Comparison of ENCODE assay signal across 1 cellular context in the genomic region with DNA sequence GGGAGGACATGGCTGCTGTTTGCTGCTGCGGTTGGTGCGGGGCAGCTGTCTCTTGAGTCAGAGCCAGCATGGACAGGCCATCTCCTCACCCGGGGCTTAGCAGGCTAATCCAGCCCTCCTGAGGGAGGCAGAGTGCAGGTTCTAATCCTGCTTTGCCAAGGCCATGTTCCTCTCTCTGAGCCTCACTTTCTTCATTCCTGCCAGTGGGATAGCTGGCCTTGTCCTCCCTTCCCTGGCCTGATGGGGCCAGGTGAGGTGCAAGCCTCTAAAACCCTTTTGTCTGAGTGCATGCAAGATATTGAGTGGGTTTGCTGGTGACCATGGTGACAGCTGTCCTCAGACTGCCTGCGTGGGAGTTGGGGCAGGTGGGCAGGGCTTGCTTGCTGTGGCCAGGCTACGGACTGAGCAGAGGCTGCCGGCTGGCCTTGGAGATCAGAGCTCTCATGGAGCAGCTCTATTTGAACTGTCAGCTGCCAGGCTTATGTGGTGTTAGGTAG.
TF ChIP-seq lines count a peak whose summit lies in the region.

No MANE protein-coding gene starts in this region.

TF ChIP-seq in IMR-90, 13 proteins besides CTCF, POLR2A, EP300 and RAD21 (continued from another document):
- TF ChIP-seq, protein P1, sequence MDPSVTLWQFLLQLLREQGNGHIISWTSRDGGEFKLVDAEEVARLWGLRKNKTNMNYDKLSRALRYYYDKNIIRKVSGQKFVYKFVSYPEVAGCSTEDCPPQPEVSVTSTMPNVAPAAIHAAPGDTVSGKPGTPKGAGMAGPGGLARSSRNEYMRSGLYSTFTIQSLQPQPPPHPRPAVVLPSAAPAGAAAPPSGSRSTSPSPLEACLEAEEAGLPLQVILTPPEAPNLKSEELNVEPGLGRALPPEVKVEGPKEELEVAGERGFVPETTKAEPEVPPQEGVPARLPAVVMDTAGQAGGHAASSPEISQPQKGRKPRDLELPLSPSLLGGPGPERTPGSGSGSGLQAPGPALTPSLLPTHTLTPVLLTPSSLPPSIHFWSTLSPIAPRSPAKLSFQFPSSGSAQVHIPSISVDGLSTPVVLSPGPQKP (IDR thresholded peaks at IDR 0.05; ENCODE audit: borderline replicate concordance, low read depth, low read length): no peak
- TF ChIP-seq RCOR1 (IDR thresholded peaks at IDR 0.05; ENCODE audit: insufficient replicate concordance, low read length): no peak
- no peak for TF ChIP-seq NFE2L2 (IDR thresholded peaks at IDR 0.05; ENCODE audit: low read depth, low read length)
TF ChIP-seq in IMR-90: peak in this region for 0.
